In the genomic region with DNA sequence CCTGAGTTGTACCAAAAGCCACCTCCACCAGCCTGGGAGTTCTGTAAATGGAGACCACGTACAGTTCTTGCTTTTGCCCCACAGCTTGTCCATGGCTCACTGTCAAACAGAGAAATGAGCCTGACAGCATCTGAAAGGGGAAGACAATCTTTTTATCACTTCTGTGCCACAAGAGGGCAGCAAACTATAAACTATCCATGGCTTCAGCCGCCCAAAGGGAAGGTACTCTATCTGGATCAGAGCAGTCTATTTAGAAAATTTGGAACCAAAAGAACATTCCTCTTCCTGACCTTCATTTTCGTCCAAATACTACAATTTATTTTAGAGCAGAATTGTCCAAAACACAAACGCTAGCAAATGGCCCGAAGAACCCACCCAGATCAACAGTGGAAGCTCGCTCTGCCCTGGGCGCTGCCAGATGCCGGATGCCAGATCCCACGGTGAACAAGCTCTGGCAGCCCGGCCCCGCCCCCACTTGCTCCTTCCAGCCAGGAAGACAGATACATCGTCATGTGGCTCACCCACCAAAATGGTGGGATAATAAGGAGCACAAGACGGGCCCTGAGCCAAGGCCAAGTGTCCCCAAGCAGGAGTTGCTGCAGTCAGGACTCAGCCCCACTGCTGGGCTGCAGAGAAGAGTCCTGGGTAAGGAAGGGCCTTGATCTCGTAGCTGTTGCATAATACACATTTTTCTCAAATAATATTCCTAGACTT, we compare ENCODE assay signal across 8 cellular contexts. TPM values are rescaled to one million over a fixed set of nuclear protein-coding genes. Genes with fewer than 3 reads are reported as not detected.
A peak's percentile ranks its signal among the peaks of the same experiment; 100 is the strongest.
DNase-seq lines count a peak whose midpoint lies in the region; ATAC-seq lines count a peak whose summit lies in the region.

No MANE protein-coding gene starts in this region.

- in situ Hi-C loops in T47D (cut with HindIII; ENCODE audit: low pct_unique_long_range_greater_than_20kb, low sequenced_read_pairs): no loop called here

- H3K9me3 Mint-ChIP-seq in activated CD4-positive, alpha-beta T cell treated with anti-CD3 and anti-CD28 coated beads for 36 hours (ENCODE audit: low read depth): no peaks in the 10 kb centered on the region
- H3K9me3 Mint-ChIP-seq in T-cell: no peaks in the 10 kb centered on the region

- H3K27ac Mint-ChIP-seq in activated CD4-positive, alpha-beta T cell treated with anti-CD3 and anti-CD28 coated beads for 36 hours: no peak overlapping the region
- peak overlapping the region; percentile 8 to 61 for H3K27ac Mint-ChIP-seq in T-cell

- peaks cover 12% of the 10 kb centered on the region for H3K4me1 Mint-ChIP-seq in activated CD4-positive, alpha-beta T cell treated with anti-CD3 and anti-CD28 coated beads for 36 hours
- H3K4me1 Mint-ChIP-seq in T-cell: peaks cover 17 to 37% (median 28%) of the 10 kb centered on the region in 3 donors

- POLR2A ChIA-PET in activated CD4-positive, alpha-beta T cell treated with anti-CD3 and anti-CD28 coated beads for 36 hours (lab: Charles Lee): interaction anchor here (0.6 kb wide), 1 partner anchor 84 kb away, joined by 3 read pairs; no protein-coding TSS in a partner anchor
- POLR2A ChIA-PET in T-cell (lab: Charles Lee): interaction anchor here in 1 of 2 donors (0.5 kb wide), 1 partner anchor 561 kb away, joined by 6 read pairs; no protein-coding TSS in a partner anchor

- peak; percentile 55 for DNase-seq in activated CD4-positive, alpha-beta T cell treated with anti-CD3 and anti-CD28 coated beads for 36 hours
- no peak for DNase-seq in activated CD4-positive, alpha-beta T cell treated with anti-CD3 and anti-CD28 coated beads for 1 hour
- DNase-seq in NCI-H187 (lab: John Stamatoyannopoulos, UW): peak; percentile 8 to 54
- DNase-seq in T-cell: peak in 24 of 34 experiments; percentile 14 to 53 (median 27)
- peak; percentile 87 to 89 for DNase-seq in T47D (ENCODE audit: low read depth in 1 of 2, low spot score in 1 of 2)
- DNase-seq in hypothalamus (lab: John Stamatoyannopoulos, UW): peak in 47 of 51 donors; percentile 20 to 95 (median 55)
- DNase-seq in putamen (ENCODE audit: low spot score): peak; percentile 84

- peak; percentile 91 for ATAC-seq in activated CD4-positive, alpha-beta T cell treated with anti-CD3 and anti-CD28 coated beads for 36 hours
- peak; percentile 74 to 81 (median 80) for ATAC-seq in T-cell (replicated peaks in 1 of 4)
- ATAC-seq in HG02840 (IDR thresholded peaks at IDR 0.05; ENCODE audit: low FRiP score, unreplicated experiment): no peak

- intact Hi-C loops in activated CD4-positive, alpha-beta T cell treated with anti-CD3 and anti-CD28 coated beads for 36 hours (cut with DNase I, micrococcal nuclease): loop anchor here (1.0 to 10.0 kb wide), 5 partner anchors 15 to 470 kb away; no protein-coding TSS in a partner anchor

- H3K4me3 Mint-ChIP-seq in activated CD4-positive, alpha-beta T cell treated with anti-CD3 and anti-CD28 coated beads for 36 hours: no peak overlapping the region
- H3K4me3 Mint-ChIP-seq in T-cell: no peak overlapping the region

- H3K27me3 Mint-ChIP-seq in activated CD4-positive, alpha-beta T cell treated with anti-CD3 and anti-CD28 coated beads for 36 hours: no peaks in the 10 kb centered on the region
- no peaks in the 10 kb centered on the region for H3K27me3 Mint-ChIP-seq in T-cell

- no peaks in the 10 kb centered on the region for H3K36me3 Mint-ChIP-seq in activated CD4-positive, alpha-beta T cell treated with anti-CD3 and anti-CD28 coated beads for 36 hours (ENCODE audit: low read depth)
- H3K36me3 Mint-ChIP-seq in T-cell: no peaks in the 10 kb centered on the region

- CTCF ChIA-PET in activated CD4-positive, alpha-beta T cell treated with anti-CD3 and anti-CD28 coated beads for 36 hours (lab: Charles Lee): interaction anchor here (0.5 to 4.1 kb wide), 41 partner anchors 9 to 922 kb away, joined by 3 to 25 read pairs (median 4); partner anchors contain the start of genes STX5, TUT1 and ZBTB3
- CTCF ChIA-PET in T-cell (lab: Charles Lee): interaction anchor here (0.5 to 2.1 kb wide), 15 partner anchors 13 to 581 kb away, joined by 3 to 7 read pairs (median 4); partner anchors contain the start of genes EEF1G (in 1 of the 2), TUT1 (in 1 of the 2) and ZBTB3 (in 1 of the 2)

RNA-seq across cellular contexts. Expression of gene SCGB1A1, which starts 23.9 kb away (rescaled TPM):
- not detected for total RNA-seq in activated CD4-positive, alpha-beta T cell treated with anti-CD3 and anti-CD28 coated beads for 36 hours
- total RNA-seq in T-cell: 1 to 10 TPM in 2 of 5 donors, not detected in 3; 1.8 to 3.2 TPM

RNA-seq across cellular contexts. Expression of gene ASRGL1, which starts 57.7 kb away (rescaled TPM):
- 1 to 10 TPM; 1.2 to 1.3 TPM for total RNA-seq in activated CD4-positive, alpha-beta T cell treated with anti-CD3 and anti-CD28 coated beads for 36 hours
- total RNA-seq in T-cell: 1 to 10 TPM in 4 of 5 donors, under 1 TPM in 1; 0.88 to 2.6 (median 1.9) TPM
